In the genomic region with DNA sequence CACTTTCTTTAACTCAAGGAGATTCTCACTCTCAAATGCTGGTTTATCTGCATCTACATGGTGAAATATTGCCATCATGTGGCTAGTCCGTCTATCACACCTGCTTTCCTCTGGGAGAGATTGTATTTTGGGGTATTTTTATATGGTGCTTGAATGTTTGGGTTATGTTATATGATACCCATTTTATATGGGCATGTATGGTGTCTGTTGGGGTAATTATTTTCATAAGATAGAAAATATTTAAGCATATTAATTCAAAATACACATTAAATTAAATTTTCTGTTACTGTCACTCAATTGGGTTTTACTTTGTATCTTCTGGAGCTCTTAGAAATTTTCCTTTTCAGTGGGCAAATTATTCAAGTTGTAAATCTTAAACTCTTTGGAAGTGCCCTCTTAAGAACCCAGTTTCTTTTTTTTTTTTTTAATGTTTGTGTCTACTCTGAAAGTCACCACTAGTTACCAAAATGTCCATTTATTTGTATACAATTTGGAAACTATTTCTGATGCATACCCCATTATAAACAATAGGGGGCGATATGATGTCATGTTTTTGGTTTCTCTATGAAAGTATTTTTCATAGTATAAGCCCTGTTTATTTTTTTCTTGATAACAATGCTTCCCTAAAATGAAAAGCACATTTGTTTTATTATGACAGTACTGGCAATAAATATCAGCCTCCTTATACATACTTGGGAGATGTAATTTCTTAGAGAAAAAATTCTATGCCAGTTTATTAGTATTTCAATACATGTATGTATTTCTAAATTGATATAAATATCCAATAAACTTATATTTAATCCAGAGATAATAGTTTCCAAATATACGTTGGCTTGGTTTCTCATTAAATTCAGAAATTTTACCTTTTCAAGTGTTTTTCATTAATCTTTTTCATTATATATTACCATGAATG, we compare ENCODE assay signal across 8 cellular contexts. TPM values are rescaled to one million over a fixed set of nuclear protein-coding genes. Genes with fewer than 3 reads are reported as not detected.
DNase-seq lines count a peak whose midpoint lies in the region; ATAC-seq, FAIRE-seq and TF ChIP-seq lines count a peak whose summit lies in the region.

No MANE protein-coding gene starts in this region.

- peak; percentile 82 for DNase-seq in DMS 273 (lab: John Stamatoyannopoulos, UW; ENCODE audit: unreplicated experiment)
- peak; percentile 31 for DNase-seq in NCI-H345 treated with DMSO at 0.1 percent for 48 hours (lab: John Stamatoyannopoulos, UW; ENCODE audit: unreplicated experiment)
- peak; percentile 73 for DNase-seq in astrocyte of the spinal cord (ENCODE audit: low read depth, low spot score)
- no peak for DNase-seq in left lobe of liver (ENCODE audit: low spot score)
- DNase-seq in GM12891 (ENCODE audit: insufficient read length, low spot score) = no peak
- no peak for DNase-seq in activated CD8-positive, alpha-beta memory T cell treated with anti-CD3 and anti-CD28 coated beads, Interleukin-2, amount 50 U/mL, for 48 hours

- H3K4me3 ChIP-seq in astrocyte of the spinal cord (ENCODE audit: low read depth, low read length) = no peak overlapping the region

- FAIRE-seq in GM12891 (lab: Jason Lieb, UNC) = no peak

- peak; percentile 60 for TF ChIP-seq CTCF in astrocyte of the spinal cord (IDR thresholded peaks at IDR 0.05; ENCODE audit: low read depth, low read length)

- TF ChIP-seq POLR2A in GM12891 (IDR thresholded peaks at IDR 0.05; ENCODE audit: low read depth, low read length) = no peak

- ATAC-seq in GM19023 (IDR thresholded peaks at IDR 0.05; ENCODE audit: unreplicated experiment) (peak; percentile 60), HG03108 (IDR thresholded peaks at IDR 0.05; ENCODE audit: unreplicated experiment) (peak; percentile 80), left lobe of liver (peak; percentile 89)

- in situ Hi-C loops in astrocyte of the spinal cord (cut with HindIII; ENCODE audit: low sequenced_read_pairs) = no loop called here

TF ChIP-seq in GM12891, 5 proteins besides CTCF, POLR2A, EP300 and RAD21:
- TF ChIP-seq PAX5 (IDR thresholded peaks at IDR 0.05; ENCODE audit: insufficient read depth, low read length, severe bottlenecking) = no peak
- no peak for TF ChIP-seq POLR2AphosphoS5 (IDR thresholded peaks at IDR 0.05; ENCODE audit: low read depth, low read length)
- no peak for TF ChIP-seq POU2F2 (IDR thresholded peaks at IDR 0.05; ENCODE audit: low read depth, low read length)
- TF ChIP-seq SPI1 (IDR thresholded peaks at IDR 0.05; ENCODE audit: low read depth, low read length) = no peak
- TF ChIP-seq TAF1 (IDR thresholded peaks at IDR 0.05; ENCODE audit: low read depth, low read length) = no peak

RNA-seq across cellular contexts. Expression of a gene that starts 36.1 kb away (rescaled TPM):
- not detected for total RNA-seq in left lobe of liver
- polyA plus RNA-seq in GM12891 (2012; ENCODE audit: low read depth, missing spikeins) = not detected

Comparison
In these comparisons a context has a peak if more than half of its experiments do, and no peak if none do; other contexts are left out.
1. DNase-seq: peak in DMS 273 (single experiment), NCI-H345 treated with DMSO at 0.1 percent for 48 hours (single experiment) and astrocyte of the spinal cord (single experiment); none in left lobe of liver (single experiment), GM12891 (single experiment) and activated CD8-positive, alpha-beta memory T cell treated with anti-CD3 and anti-CD28 coated beads, Interleukin-2, amount 50 U/mL, for 48 hours (single experiment).
2. Peak in every context shown above with its lines, with median percentiles within 50 percentile points of each other: ATAC-seq.